Comparison of ENCODE assay signal across 17 cellular contexts in genomic region chr19:49585023-49585422, GRCh38. TPM values are rescaled to one million over a fixed set of nuclear protein-coding genes. Genes with fewer than 3 reads are reported as not detected.
DNase-seq lines count a peak whose midpoint lies in the region; ATAC-seq, FAIRE-seq and TF ChIP-seq lines count a peak whose summit lies in the region.
"Had no signal": no experiment of that assay in that cellular context is flagged by ENCODE, and none has a peak within 500 bp of the region (broad histone marks: within the 10 kb centered on the region; RNA-seq: fewer than 3 reads in every experiment).

No MANE protein-coding gene starts in this region.

- peak overlapping the region; percentile 51 for H3K4me3 Mint-ChIP-seq in neural crest cell
- no peak overlapping the region for H3K4me3 Mint-ChIP-seq in activated naive CD8-positive, alpha-beta T cell treated with anti-CD3 and anti-CD28 coated beads for 36 hours

- peaks cover 12 to 18% of the 10 kb centered on the region in 2 experiments; a peak in 4 of 5 replicates for H3K4me1 ChIP-seq in K562 (replicated peaks in 1 of 2; ENCODE audit: control insufficient read depth in 2 of 2, insufficient read depth in 2 of 2, low read length in 2 of 2)

- H3K36me3 ChIP-seq in K562 (ENCODE audit: control insufficient read depth, insufficient read depth, low read length), result no peaks in the 10 kb centered on the region
- H3K36me3 ChIP-seq: transverse colon had no signal

- no peaks in the 10 kb centered on the region for H3K9me3 ChIP-seq in K562 (replicated peaks; ENCODE audit: control insufficient read depth, insufficient read depth, low read depth, low read length)
- H3K9me3 ChIP-seq: transverse colon had no signal

- H3K4me2 ChIP-seq in K562 (ENCODE audit: insufficient read depth, low read length), result no peak overlapping the region

- H3K4me3 ChIP-seq in K562, result no peak overlapping the region
- H3K4me3 ChIP-seq: transverse colon had no signal

- peaks cover 3% of the 10 kb centered on the region for H3K27me3 Mint-ChIP-seq in neural crest cell (ENCODE audit: low read depth)
- H3K27me3 Mint-ChIP-seq in activated naive CD8-positive, alpha-beta T cell treated with anti-CD3 and anti-CD28 coated beads for 36 hours, result no peaks in the 10 kb centered on the region

- H3K9ac ChIP-seq in K562 (ENCODE audit: insufficient read depth in 1 of 2, low read depth in 2 of 2, low read length in 2 of 2), result peak overlapping the region in 1 of 2 experiments; percentile 55; a peak in 1 of 4 replicates

- H2AFZ ChIP-seq in K562 (ENCODE audit: low read depth, low read length), result no peak overlapping the region

- FAIRE-seq in K562 (lab: Jason Lieb, UNC), result no peak

- TF ChIP-seq EP300 in K562 (IDR thresholded peaks at IDR 0.05; ENCODE audit: low read length), result no peak

- ATAC-seq in K562, result no peak
- no peak for ATAC-seq in HG02678 (IDR thresholded peaks at IDR 0.05; ENCODE audit: unreplicated experiment)
- no peak for ATAC-seq in stimulated activated naive CD8-positive, alpha-beta T cell treated with anti-CD3 and anti-CD28 coated beads, Interleukin-15, Interleukin-2, amounts not matched to agents 100 U/mL and 50 U/mL, for 24 hours
- ATAC-seq: activated CD4-positive, CD25-positive, alpha-beta regulatory T cell treated with anti-CD3 and anti-CD28 coated beads, Interleukin-2, amount 50 U/mL, for 24 hours had no signal

- 48% methylated on average over 8 of the region's 8 CpGs for WGBS in K562 (ENCODE audit: insufficient coverage, low coverage, missing lambda C conversion rate)

- intact Hi-C loops in K562 (cut with micrococcal nuclease), result no loop called here

- H4K20me1 ChIP-seq in K562 (replicated peaks; ENCODE audit: control insufficient read depth, insufficient read depth, low read length), result no peaks in the 10 kb centered on the region

- no peaks in the 10 kb centered on the region for H3K9me1 ChIP-seq in K562 (ENCODE audit: control insufficient read depth, insufficient read depth, low read length)

- DNase-seq in NCI-H1436 (lab: John Stamatoyannopoulos, UW) (peak; percentile 62), NCI-H1436 treated with DMSO at 0.1 percent for 48 hours (lab: John Stamatoyannopoulos, UW) (no peak), NCI-H1417 (lab: John Stamatoyannopoulos, UW) (peak in 2 of 3 experiments; percentile 85 to 94), K562 (ENCODE audit: extremely low read depth in 1 of 4, low spot score in 3 of 4) (peak in 1 of 4 experiments; percentile 1), neural crest cell (ENCODE audit: low read depth, low spot score) (peak; percentile 32)
- no peak for DNase-seq in activated naive CD8-positive, alpha-beta T cell treated with anti-CD3 and anti-CD28 coated beads for 36 hours
- DNase-seq in stimulated activated naive CD8-positive, alpha-beta T cell treated with anti-CD3 and anti-CD28 coated beads, Interleukin-15, Interleukin-2, amounts not matched to agents 100 U/mL and 50 U/mL, for 24 hours, result no peak
- DNase-seq: C1 segment of cervical spinal cord; EL; foreskin melanocyte; KG1; SHP77 treated with DMSO at 0.1 percent for 48 hours; stimulated activated naive CD4-positive, alpha-beta T cell; transverse colon had no signal

- BruUV-seq in K562 (replicated peaks; lab: Mats Ljungman, UMichigan), result no TSS peak

- no peak overlapping the region for H3K27ac Mint-ChIP-seq in neural crest cell (ENCODE audit: unreplicated experiment)
- no peak overlapping the region for H3K27ac Mint-ChIP-seq in activated naive CD8-positive, alpha-beta T cell treated with anti-CD3 and anti-CD28 coated beads for 36 hours

- H3K4me1 Mint-ChIP-seq in neural crest cell, result peaks cover 9% of the 10 kb centered on the region
- peaks cover 15% of the 10 kb centered on the region for H3K4me1 Mint-ChIP-seq in activated naive CD8-positive, alpha-beta T cell treated with anti-CD3 and anti-CD28 coated beads for 36 hours

- CTCF ChIA-PET in K562 (lab: Yijun Ruan, JAX; ENCODE audit: low intra/inter-chr PET ratio), result no interaction called here

- POLR2A ChIA-PET in K562 (lab: Yijun Ruan, JAX), result interaction anchor here (0.6 to 1.6 kb wide), 2 partner anchors 55 to 96 kb away, joined by 3 read pairs; no protein-coding TSS in a partner anchor

- TF ChIP-seq POLR2A in K562 (conservative IDR thresholded peaks at IDR 0.05), result no peak

- in situ Hi-C loops in K562 (cut with MboI), result no loop called here

- H3K9me3 Mint-ChIP-seq in neural crest cell, result no peaks in the 10 kb centered on the region
- H3K9me3 Mint-ChIP-seq in activated naive CD8-positive, alpha-beta T cell treated with anti-CD3 and anti-CD28 coated beads for 36 hours, result no peaks in the 10 kb centered on the region

- no peak overlapping the region for H3K27ac ChIP-seq in K562 (ENCODE audit: extremely low read depth, low read depth, low read length)
- H3K27ac ChIP-seq: HL-60, transverse colon had no signal

- no peak for TF ChIP-seq RAD21 in K562 (CRISPR knock-in tag; conservative IDR thresholded peaks at IDR 0.05 in 1 of 2, IDR thresholded peaks at IDR 0.05 in 1 of 2)

- no peaks in the 10 kb centered on the region for H3K36me3 Mint-ChIP-seq in neural crest cell (ENCODE audit: low read depth)
- H3K36me3 Mint-ChIP-seq in activated naive CD8-positive, alpha-beta T cell treated with anti-CD3 and anti-CD28 coated beads for 36 hours, result peaks cover 2% of the 10 kb centered on the region

- H3K79me2 ChIP-seq in K562 (ENCODE audit: control insufficient read depth, insufficient read depth, low read length), result peaks cover 4% of the 10 kb centered on the region

- TF ChIP-seq CTCF in K562 (IDR thresholded peaks at IDR 0.05 in 2 of 3, conservative IDR thresholded peaks at IDR 0.05 in 1 of 3; ENCODE audit: insufficient read depth in 2 of 3, low read depth in 1 of 3, low read length in 3 of 3), result no peak
- no peak for TF ChIP-seq CTCF in neural crest cell (conservative IDR thresholded peaks at IDR 0.05)

- no peaks in the 10 kb centered on the region for H3K27me3 ChIP-seq in K562 (ENCODE audit: control insufficient read depth in 2 of 2, insufficient read depth in 2 of 2, low read length in 2 of 2)
- H3K27me3 ChIP-seq: transverse colon had no signal

RNA-seq across cellular contexts. Expression of gene PRRG2, which starts 3.9 kb away (rescaled TPM):
- 2.2 TPM in 1 of 2 replicates, not detected in the other for total RNA-seq in K562 (2011; cell fraction: chromatin; rRNA removed; ENCODE audit: low replicate concordance)
- total RNA-seq in K562 (2011; cell fraction: nucleolus; rRNA removed), result 3.0 and 4.7 TPM in 2 replicates
- total RNA-seq in K562 (2011; cell fraction: nucleoplasm; rRNA removed), result 2.6 and 2.9 TPM in 2 replicates
- total RNA-seq in K562 (2014; rRNA removed) (0.73 and 2.3 TPM in 2 replicates), K562 (2014; rRNA removed; fragmentation: Illumina TruSeq; extraction: Trizol) (0.33 TPM in 1 of 2 replicates, not detected in the other), K562 (2015; rRNA removed; fragmentation: Illumina TruSeq; extraction: Trizol) (0.65 and 0.94 TPM in 2 replicates), K562 (2021) (1.1 TPM in 2 replicates), neural crest cell (1.0 and 1.3 TPM in 2 replicates)
- polyA plus RNA-seq in K562 (2011; rRNA removed) (0.13 and 0.20 TPM in 2 replicates), K562 (2014; fragmentation: Illumina TruSeq; extraction: Trizol) (0.12 and 0.36 TPM in 2 replicates), K562 (2014; fragmentation: Nextera tagmentation; extraction: Ambion mirVana) (under 1 TPM; 0.06 to 0.11 TPM), K562 (2014; rRNA removed) (1.1 and 1.4 TPM in 2 replicates)
- polyA plus RNA-seq in K562 (2011; cell fraction: cytosol; rRNA removed), result 0.29 and 1.2 TPM in 2 replicates
- polyA plus RNA-seq in K562 (2011; cell fraction: nucleus; rRNA removed), result 0.44 and 0.55 TPM in 2 replicates
- 0.35 and 0.48 TPM in 2 replicates for polyA plus RNA-seq in K562 (2012)
- polyA minus RNA-seq in K562 (2011; rRNA and poly(A)+ RNA removed), result 0.33 and 0.46 TPM in 2 replicates
- polyA minus RNA-seq in K562 (2011; cell fraction: cytosol; rRNA and poly(A)+ RNA removed), result 1.4 and 1.5 TPM in 2 replicates
- polyA minus RNA-seq in K562 (2011; cell fraction: nucleus; rRNA and poly(A)+ RNA removed), result 2.2 and 2.6 TPM in 2 replicates
- 1 to 10 TPM; 1.5 to 1.6 TPM for total RNA-seq in activated naive CD8-positive, alpha-beta T cell treated with anti-CD3 and anti-CD28 coated beads for 36 hours

RNA-seq across cellular contexts. Expression of gene NOSIP, which starts 4.7 kb away (rescaled TPM):
- total RNA-seq in K562 (2011; cell fraction: chromatin; rRNA removed; ENCODE audit: low replicate concordance), result 37.6 and 115 TPM in 2 replicates
- total RNA-seq in K562 (2011; cell fraction: nucleolus; rRNA removed), result 84.5 and 91.1 TPM in 2 replicates
- total RNA-seq in K562 (2011; cell fraction: nucleoplasm; rRNA removed), result 70.0 and 84.8 TPM in 2 replicates
- total RNA-seq in K562 (2014; rRNA removed), result 153 and 184 TPM in 2 replicates
- total RNA-seq in K562 (2014; rRNA removed; fragmentation: Illumina TruSeq; extraction: Trizol), result 29.5 and 44.9 TPM in 2 replicates
- total RNA-seq in K562 (2015; rRNA removed; fragmentation: Illumina TruSeq; extraction: Trizol), result 109 and 112 TPM in 2 replicates
- total RNA-seq in K562 (2021), result 118 and 130 TPM in 2 replicates
- 79.9 and 94.3 TPM in 2 replicates for polyA plus RNA-seq in K562 (2011; rRNA removed)
- polyA plus RNA-seq in K562 (2011; cell fraction: cytosol; rRNA removed), result 138 and 295 TPM in 2 replicates
- 106 and 158 TPM in 2 replicates for polyA plus RNA-seq in K562 (2011; cell fraction: nucleus; rRNA removed)
- polyA plus RNA-seq in K562 (2012), result 116 and 136 TPM in 2 replicates
- 56.7 and 111 TPM in 2 replicates for polyA plus RNA-seq in K562 (2014; fragmentation: Illumina TruSeq; extraction: Trizol)
- polyA plus RNA-seq in K562 (2014; fragmentation: Nextera tagmentation; extraction: Ambion mirVana), result 10 to 100 TPM; 14.4 to 42.1 TPM
- polyA plus RNA-seq in K562 (2014; rRNA removed), result 147 and 151 TPM in 2 replicates
- polyA minus RNA-seq in K562 (2011; rRNA and poly(A)+ RNA removed), result 47.8 and 60.4 TPM in 2 replicates
- polyA minus RNA-seq in K562 (2011; cell fraction: cytosol; rRNA and poly(A)+ RNA removed), result 60.8 and 65.8 TPM in 2 replicates
- 29.6 and 41.9 TPM in 2 replicates for polyA minus RNA-seq in K562 (2011; cell fraction: nucleus; rRNA and poly(A)+ RNA removed)
- total RNA-seq in neural crest cell, result 70.2 and 74.1 TPM in 2 replicates
- total RNA-seq in activated naive CD8-positive, alpha-beta T cell treated with anti-CD3 and anti-CD28 coated beads for 36 hours, result 10 to 100 TPM; 61.4 to 69.5 TPM

RNA-seq across cellular contexts. Expression of gene PRR12, which starts 6.0 kb away (rescaled TPM):
- total RNA-seq in K562 (2011; cell fraction: chromatin; rRNA removed; ENCODE audit: low replicate concordance), result 7.0 and 14.7 TPM in 2 replicates
- 4.5 and 4.9 TPM in 2 replicates for total RNA-seq in K562 (2011; cell fraction: nucleolus; rRNA removed)
- 5.6 and 6.6 TPM in 2 replicates for total RNA-seq in K562 (2011; cell fraction: nucleoplasm; rRNA removed)
- total RNA-seq in K562 (2014; rRNA removed), result 1.5 and 2.8 TPM in 2 replicates
- total RNA-seq in K562 (2014; rRNA removed; fragmentation: Illumina TruSeq; extraction: Trizol), result 0.29 and 0.33 TPM in 2 replicates
- 0.98 and 1.7 TPM in 2 replicates for total RNA-seq in K562 (2015; rRNA removed; fragmentation: Illumina TruSeq; extraction: Trizol)
- total RNA-seq in K562 (2021), result 18.8 and 21.1 TPM in 2 replicates
- 0.24 and 0.57 TPM in 2 replicates for polyA plus RNA-seq in K562 (2011; rRNA removed)
- polyA plus RNA-seq in K562 (2011; cell fraction: cytosol; rRNA removed), result 0.13 and 0.40 TPM in 2 replicates
- 1.9 and 3.1 TPM in 2 replicates for polyA plus RNA-seq in K562 (2011; cell fraction: nucleus; rRNA removed)
- polyA plus RNA-seq in K562 (2012), result 8.8 and 10.2 TPM in 2 replicates
- 3.0 and 6.1 TPM in 2 replicates for polyA plus RNA-seq in K562 (2014; fragmentation: Illumina TruSeq; extraction: Trizol)
- polyA plus RNA-seq in K562 (2014; fragmentation: Nextera tagmentation; extraction: Ambion mirVana), result under 1 TPM; 0.01 TPM
- 4.7 and 7.0 TPM in 2 replicates for polyA plus RNA-seq in K562 (2014; rRNA removed)
- polyA minus RNA-seq in K562 (2011; rRNA and poly(A)+ RNA removed), result 0.21 and 0.25 TPM in 2 replicates
- polyA minus RNA-seq in K562 (2011; cell fraction: cytosol; rRNA and poly(A)+ RNA removed), result 3.7 and 5.3 TPM in 2 replicates
- 0.81 and 3.3 TPM in 2 replicates for polyA minus RNA-seq in K562 (2011; cell fraction: nucleus; rRNA and poly(A)+ RNA removed)
- 51.7 and 53.7 TPM in 2 replicates for total RNA-seq in neural crest cell
- 10 to 100 TPM; 16.0 to 17.8 TPM for total RNA-seq in activated naive CD8-positive, alpha-beta T cell treated with anti-CD3 and anti-CD28 coated beads for 36 hours

RNA-seq across cellular contexts. Expression of gene RRAS, which starts 54.9 kb away (rescaled TPM):
- total RNA-seq in K562 (2011; cell fraction: chromatin; rRNA removed; ENCODE audit: low replicate concordance), result 2.5 and 10.0 TPM in 2 replicates
- 9.5 and 11.2 TPM in 2 replicates for total RNA-seq in K562 (2011; cell fraction: nucleolus; rRNA removed)
- 8.0 and 8.3 TPM in 2 replicates for total RNA-seq in K562 (2011; cell fraction: nucleoplasm; rRNA removed)
- 8.2 and 10.4 TPM in 2 replicates for total RNA-seq in K562 (2014; rRNA removed)
- 1.5 and 1.7 TPM in 2 replicates for total RNA-seq in K562 (2014; rRNA removed; fragmentation: Illumina TruSeq; extraction: Trizol)
- 3.1 and 3.7 TPM in 2 replicates for total RNA-seq in K562 (2015; rRNA removed; fragmentation: Illumina TruSeq; extraction: Trizol)
- total RNA-seq in K562 (2021), result 8.3 and 9.3 TPM in 2 replicates
- 15.4 and 16.4 TPM in 2 replicates for polyA plus RNA-seq in K562 (2011; rRNA removed)
- polyA plus RNA-seq in K562 (2011; cell fraction: cytosol; rRNA removed), result 26.0 and 54.3 TPM in 2 replicates
- 19.7 and 39.0 TPM in 2 replicates for polyA plus RNA-seq in K562 (2011; cell fraction: nucleus; rRNA removed)
- polyA plus RNA-seq in K562 (2012), result 14.8 and 16.2 TPM in 2 replicates
- 8.5 and 13.9 TPM in 2 replicates for polyA plus RNA-seq in K562 (2014; fragmentation: Illumina TruSeq; extraction: Trizol)
- 1 to 10 TPM in 1 of 2 experiments, under 1 TPM in 1; 0.70 to 1.3 TPM for polyA plus RNA-seq in K562 (2014; fragmentation: Nextera tagmentation; extraction: Ambion mirVana)
- 17.3 and 18.3 TPM in 2 replicates for polyA plus RNA-seq in K562 (2014; rRNA removed)
- 1.2 and 2.7 TPM in 2 replicates for polyA minus RNA-seq in K562 (2011; rRNA and poly(A)+ RNA removed)
- polyA minus RNA-seq in K562 (2011; cell fraction: cytosol; rRNA and poly(A)+ RNA removed), result 5.5 and 8.4 TPM in 2 replicates
- 2.0 TPM in 2 replicates for polyA minus RNA-seq in K562 (2011; cell fraction: nucleus; rRNA and poly(A)+ RNA removed)
- 1.2 and 2.3 TPM in 2 replicates for total RNA-seq in neural crest cell
- 1 to 10 TPM; 4.4 to 5.0 TPM for total RNA-seq in activated naive CD8-positive, alpha-beta T cell treated with anti-CD3 and anti-CD28 coated beads for 36 hours

RNA-seq across cellular contexts. Expression of gene SCAF1, which starts 57.0 kb away (rescaled TPM):
- total RNA-seq in K562 (2011; cell fraction: chromatin; rRNA removed; ENCODE audit: low replicate concordance), result 11.3 and 31.0 TPM in 2 replicates
- total RNA-seq in K562 (2011; cell fraction: nucleolus; rRNA removed), result 16.8 and 21.8 TPM in 2 replicates
- total RNA-seq in K562 (2011; cell fraction: nucleoplasm; rRNA removed), result 10.6 and 16.9 TPM in 2 replicates
- 12.9 and 18.0 TPM in 2 replicates for total RNA-seq in K562 (2014; rRNA removed)
- 2.5 and 2.8 TPM in 2 replicates for total RNA-seq in K562 (2014; rRNA removed; fragmentation: Illumina TruSeq; extraction: Trizol)
- 4.9 and 6.0 TPM in 2 replicates for total RNA-seq in K562 (2015; rRNA removed; fragmentation: Illumina TruSeq; extraction: Trizol)
- total RNA-seq in K562 (2021), result 75.5 and 79.0 TPM in 2 replicates
- polyA plus RNA-seq in K562 (2011; rRNA removed), result 3.7 and 4.3 TPM in 2 replicates
- 5.1 and 6.3 TPM in 2 replicates for polyA plus RNA-seq in K562 (2011; cell fraction: cytosol; rRNA removed)
- polyA plus RNA-seq in K562 (2011; cell fraction: nucleus; rRNA removed), result 21.1 and 37.2 TPM in 2 replicates
- polyA plus RNA-seq in K562 (2012), result 36.5 and 39.5 TPM in 2 replicates
- 9.7 and 22.5 TPM in 2 replicates for polyA plus RNA-seq in K562 (2014; fragmentation: Illumina TruSeq; extraction: Trizol)
- polyA plus RNA-seq in K562 (2014; fragmentation: Nextera tagmentation; extraction: Ambion mirVana), result under 1 TPM; 0.20 to 0.25 TPM
- polyA plus RNA-seq in K562 (2014; rRNA removed), result 11.4 and 14.6 TPM in 2 replicates
- 1.1 and 1.9 TPM in 2 replicates for polyA minus RNA-seq in K562 (2011; rRNA and poly(A)+ RNA removed)
- 7.8 and 12.0 TPM in 2 replicates for polyA minus RNA-seq in K562 (2011; cell fraction: cytosol; rRNA and poly(A)+ RNA removed)
- 4.8 and 5.6 TPM in 2 replicates for polyA minus RNA-seq in K562 (2011; cell fraction: nucleus; rRNA and poly(A)+ RNA removed)
- 89.6 and 91.9 TPM in 2 replicates for total RNA-seq in neural crest cell
- 10 to 100 TPM; 58.9 to 62.2 TPM for total RNA-seq in activated naive CD8-positive, alpha-beta T cell treated with anti-CD3 and anti-CD28 coated beads for 36 hours

Comparison
In these comparisons a context has a peak if more than half of its experiments do, and no peak if none do; other contexts are left out.
1. DNase-seq: peak in NCI-H1436 (single experiment), NCI-H1417 (2 of 3) and neural crest cell (single experiment); none in NCI-H1436 treated with DMSO at 0.1 percent for 48 hours (single experiment), activated naive CD8-positive, alpha-beta T cell treated with anti-CD3 and anti-CD28 coated beads for 36 hours (single experiment) and stimulated activated naive CD8-positive, alpha-beta T cell treated with anti-CD3 and anti-CD28 coated beads, Interleukin-15, Interleukin-2, amounts not matched to agents 100 U/mL and 50 U/mL, for 24 hours (single experiment).